8 cellular contexts compared by ENCODE assay signal in the genomic region with DNA sequence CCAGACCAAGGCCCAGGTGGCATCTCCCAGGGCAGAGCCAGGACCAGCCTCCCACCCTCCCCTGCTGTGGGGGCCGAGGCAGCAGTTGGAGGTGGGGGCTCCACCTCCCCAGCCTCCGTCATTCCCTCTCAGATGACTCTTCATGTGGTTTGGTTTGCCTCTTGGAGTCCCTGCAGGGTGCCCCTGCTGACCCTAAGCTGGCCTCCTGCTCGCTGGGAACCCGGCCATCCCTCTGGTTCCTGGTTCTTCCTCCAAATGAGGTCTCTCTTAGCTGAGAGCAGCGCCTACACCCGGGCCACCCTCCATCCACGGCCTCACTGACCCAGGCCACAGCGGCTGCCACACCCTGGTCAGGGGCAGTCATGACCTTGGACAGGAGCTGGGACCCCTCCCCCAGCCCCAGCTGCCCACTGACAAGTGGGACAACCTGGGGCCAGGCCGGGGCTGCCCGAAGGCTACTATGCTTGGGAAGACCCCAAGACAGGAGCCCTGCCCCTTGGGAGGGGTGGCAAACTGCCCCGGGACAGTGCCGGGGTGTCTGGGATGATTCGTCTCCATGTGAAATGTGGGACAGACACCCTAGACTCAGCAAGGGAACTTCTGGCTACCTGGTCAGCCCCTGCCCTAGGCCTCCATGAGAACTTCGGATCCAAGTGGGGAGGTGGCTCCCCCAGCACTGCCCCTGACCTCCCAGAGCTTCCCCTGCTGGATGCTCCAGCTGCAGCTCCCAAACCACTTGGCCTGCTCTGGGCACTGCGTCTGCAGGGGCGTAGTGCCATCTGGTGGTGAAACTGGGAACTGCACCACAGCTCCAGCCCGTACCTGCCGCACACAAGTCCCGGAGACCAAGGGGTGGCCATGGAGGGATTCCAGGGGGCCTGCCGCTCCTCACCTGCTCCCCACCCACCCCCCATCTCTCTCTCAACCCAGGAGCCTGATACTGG.
DNase-seq lines count a peak whose midpoint lies in the region; ATAC-seq, FAIRE-seq and TF ChIP-seq lines count a peak whose summit lies in the region.

No MANE protein-coding gene starts in this region.

- peak; percentile 73 for DNase-seq in COR-L47 (lab: John Stamatoyannopoulos, UW)
- peak; percentile 77 for DNase-seq in HTR-8/SVneo (ENCODE audit: insufficient read length, low spot score)
- DNase-seq in PC-3: peak; percentile 80
- DNase-seq in activated T-cell treated with anti-CD3 and anti-CD28 coated beads for 48 hours (ENCODE audit: low read depth): peak; percentile 77
- peak; percentile 66 for DNase-seq in fibroblast of gingiva (ENCODE audit: low read depth)
- DNase-seq in natural killer cell treated with Interleukin-12 subunit alpha and Interleukin-12 subunit beta and Interleukin-15 and Interleukin-18, amount 100 ng/mL, for 72 hours (ENCODE audit: low spot score): peak; percentile 79

- H3K27me3 Mint-ChIP-seq in natural killer cell treated with Interleukin-12 subunit alpha and Interleukin-12 subunit beta and Interleukin-15 and Interleukin-18, amount 100 ng/mL, for 72 hours: peaks cover 0 to 2% of the 10 kb centered on the region in 2 donors
- peaks cover 60% of the 10 kb centered on the region for H3K27me3 Mint-ChIP-seq in stimulated activated memory B cell treated with anti-CD40 and anti-IgM and Interleukin-4, amounts not matched to agents 10 μg/mL and 1 μg/mL and 100 μg/mL, for 72 hours

- H3K4me3 ChIP-seq in PC-3 (ENCODE audit: low read length): no peak overlapping the region

- no peaks in the 10 kb centered on the region for H3F3A ChIP-seq in PC-3 (ENCODE audit: low read length, unreplicated experiment)

- no peak overlapping the region for H3K9ac ChIP-seq in PC-3 (ENCODE audit: low read length)

- CTCF ChIA-PET in PC-3 (lab: Charles Lee): interaction anchor here (0.6 to 1.1 kb wide), 5 partner anchors 9 to 426 kb away, joined by 3 to 10 read pairs (median 3); no protein-coding TSS in a partner anchor

- peak; percentile 94 for ATAC-seq in PC-3
- ATAC-seq in natural killer cell treated with Interleukin-12 subunit alpha and Interleukin-12 subunit beta and Interleukin-15 and Interleukin-18, amount 100 ng/mL, for 72 hours: peak; percentile 72 to 76
- peak; percentile 75 for ATAC-seq in stimulated activated memory B cell treated with anti-CD40 and anti-IgM and Interleukin-4, amounts not matched to agents 10 μg/mL and 1 μg/mL and 100 μg/mL, for 72 hours
- ATAC-seq in HG02981 (IDR thresholded peaks at IDR 0.05; ENCODE audit: unreplicated experiment): no peak

- FAIRE-seq in HTR-8/SVneo (lab: Jason Lieb, UNC): no peak

- no peaks in the 10 kb centered on the region for H3K79me2 ChIP-seq in PC-3 (ENCODE audit: low read length)

- H3K27me3 ChIP-seq in PC-3 (ENCODE audit: low read length): no peaks in the 10 kb centered on the region

- H4K20me1 ChIP-seq in PC-3 (ENCODE audit: low read length): no peaks in the 10 kb centered on the region

- POLR2A ChIA-PET in PC-3 (lab: Charles Lee; ENCODE audit: unreplicated experiment): no interaction called here

- BruUV-seq in PC-3 (replicated peaks; lab: Mats Ljungman, UMichigan): no TSS peak

- no peak overlapping the region for H3K4me2 ChIP-seq in PC-3 (ENCODE audit: low read length)

- H3K9me2 ChIP-seq in PC-3 (replicated peaks; ENCODE audit: low read length): no peaks in the 10 kb centered on the region

- no peaks in the 10 kb centered on the region for H3K36me3 Mint-ChIP-seq in natural killer cell treated with Interleukin-12 subunit alpha and Interleukin-12 subunit beta and Interleukin-15 and Interleukin-18, amount 100 ng/mL, for 72 hours
- H3K36me3 Mint-ChIP-seq in stimulated activated memory B cell treated with anti-CD40 and anti-IgM and Interleukin-4, amounts not matched to agents 10 μg/mL and 1 μg/mL and 100 μg/mL, for 72 hours: no peaks in the 10 kb centered on the region

- no peak overlapping the region for H3K4me3 Mint-ChIP-seq in natural killer cell treated with Interleukin-12 subunit alpha and Interleukin-12 subunit beta and Interleukin-15 and Interleukin-18, amount 100 ng/mL, for 72 hours
- no peak overlapping the region for H3K4me3 Mint-ChIP-seq in stimulated activated memory B cell treated with anti-CD40 and anti-IgM and Interleukin-4, amounts not matched to agents 10 μg/mL and 1 μg/mL and 100 μg/mL, for 72 hours

- no peak overlapping the region for H3K27ac Mint-ChIP-seq in natural killer cell treated with Interleukin-12 subunit alpha and Interleukin-12 subunit beta and Interleukin-15 and Interleukin-18, amount 100 ng/mL, for 72 hours
- H3K27ac Mint-ChIP-seq in stimulated activated memory B cell treated with anti-CD40 and anti-IgM and Interleukin-4, amounts not matched to agents 10 μg/mL and 1 μg/mL and 100 μg/mL, for 72 hours: no peak overlapping the region

- no peaks in the 10 kb centered on the region for H3K9me3 Mint-ChIP-seq in natural killer cell treated with Interleukin-12 subunit alpha and Interleukin-12 subunit beta and Interleukin-15 and Interleukin-18, amount 100 ng/mL, for 72 hours
- no peaks in the 10 kb centered on the region for H3K9me3 Mint-ChIP-seq in stimulated activated memory B cell treated with anti-CD40 and anti-IgM and Interleukin-4, amounts not matched to agents 10 μg/mL and 1 μg/mL and 100 μg/mL, for 72 hours

- TF ChIP-seq CTCF in PC-3 (conservative IDR thresholded peaks at IDR 0.05; ENCODE audit: low read depth, low read length): peak; percentile 82

- no peaks in the 10 kb centered on the region for H3K36me3 ChIP-seq in PC-3 (ENCODE audit: low read depth, low read length)

- no peak overlapping the region for H3K27ac ChIP-seq in PC-3 (ENCODE audit: low read length)

- H3K4me1 ChIP-seq in PC-3 (ENCODE audit: insufficient read depth, low read length): no peaks in the 10 kb centered on the region

- no peak overlapping the region for H2AFZ ChIP-seq in PC-3 (ENCODE audit: low read length)

- H3K4me1 Mint-ChIP-seq in natural killer cell treated with Interleukin-12 subunit alpha and Interleukin-12 subunit beta and Interleukin-15 and Interleukin-18, amount 100 ng/mL, for 72 hours (ENCODE audit: low read depth in 2 of 2): peaks cover 0 to 9% of the 10 kb centered on the region in 2 donors
- H3K4me1 Mint-ChIP-seq in stimulated activated memory B cell treated with anti-CD40 and anti-IgM and Interleukin-4, amounts not matched to agents 10 μg/mL and 1 μg/mL and 100 μg/mL, for 72 hours: peaks cover 8% of the 10 kb centered on the region

- no peaks in the 10 kb centered on the region for H3K9me3 ChIP-seq in PC-3 (ENCODE audit: low read length)

- intact Hi-C loops in PC-3 (cut with micrococcal nuclease): loop anchor here (5.0 to 10.0 kb wide), 2 partner anchors 61 to 428 kb away; no protein-coding TSS in a partner anchor
